8 cellular contexts compared by ENCODE assay signal in genomic region chr14:24441904-24442239, GRCh38. TPM values are rescaled to one million over a fixed set of nuclear protein-coding genes. Genes with fewer than 3 reads are reported as not detected.
A peak's percentile ranks its signal among the peaks of the same experiment; 100 is the strongest.
DNase-seq lines count a peak whose midpoint lies in the region; ATAC-seq and TF ChIP-seq lines count a peak whose summit lies in the region.

No MANE protein-coding gene starts in this region.

- ATAC-seq in natural killer cell = no peak
- ATAC-seq in GM21529 (IDR thresholded peaks at IDR 0.05; ENCODE audit: unreplicated experiment) = no peak

- intact Hi-C loops in dendritic cell treated with granulocyte-macrophage colony-stimulating factor and Interleukin-4, amounts not matched to agents 40 ng/mL and 50 ng/mL, for 4 days (cut with micrococcal nuclease) = no loop called here
- intact Hi-C loops in natural killer cell (cut with micrococcal nuclease) = loop anchor here (1.0 to 10.0 kb wide), 4 partner anchors 11 to 327 kb away; partner anchors contain the start of genes DCAF11, GZMB and NRL

- peak; percentile 73 for DNase-seq in NCI-H2107 treated with DMSO at 0.1 percent for 48 hours (lab: John Stamatoyannopoulos, UW; ENCODE audit: unreplicated experiment)
- DNase-seq in NCI-H2107 (lab: John Stamatoyannopoulos, UW) = no peak
- DNase-seq in NCI-H526 treated with DMSO at 0.1 percent for 48 hours (lab: John Stamatoyannopoulos, UW) = peak; percentile 58
- no peak for DNase-seq in natural killer cell
- no peak for DNase-seq in NOMO-1 (lab: John Stamatoyannopoulos, UW; ENCODE audit: unreplicated experiment in 2 of 2)
- no peak for DNase-seq in SKM-1 (lab: John Stamatoyannopoulos, UW; ENCODE audit: unreplicated experiment)

- peak overlapping the region; percentile 99 for H3K27ac Mint-ChIP-seq in dendritic cell treated with granulocyte-macrophage colony-stimulating factor and Interleukin-4, amounts not matched to agents 40 ng/mL and 50 ng/mL, for 4 days
- peak overlapping the region; percentile 97 to 98 for H3K27ac Mint-ChIP-seq in natural killer cell

- peaks cover 64% of the 10 kb centered on the region for H3K4me1 Mint-ChIP-seq in dendritic cell treated with granulocyte-macrophage colony-stimulating factor and Interleukin-4, amounts not matched to agents 40 ng/mL and 50 ng/mL, for 4 days (ENCODE audit: low read depth)
- peaks cover 40 to 53% of the 10 kb centered on the region in 2 donors for H3K4me1 Mint-ChIP-seq in natural killer cell

- peaks cover 10% of the 10 kb centered on the region for H3K9me3 Mint-ChIP-seq in dendritic cell treated with granulocyte-macrophage colony-stimulating factor and Interleukin-4, amounts not matched to agents 40 ng/mL and 50 ng/mL, for 4 days
- no peaks in the 10 kb centered on the region for H3K9me3 Mint-ChIP-seq in natural killer cell

- TF ChIP-seq CTCF in natural killer cell (IDR thresholded peaks at IDR 0.05) = no peak

- H3K36me3 Mint-ChIP-seq in dendritic cell treated with granulocyte-macrophage colony-stimulating factor and Interleukin-4, amounts not matched to agents 40 ng/mL and 50 ng/mL, for 4 days (ENCODE audit: low read depth) = peaks cover 53% of the 10 kb centered on the region
- H3K36me3 Mint-ChIP-seq in natural killer cell = no peaks in the 10 kb centered on the region

- H3K27me3 Mint-ChIP-seq in dendritic cell treated with granulocyte-macrophage colony-stimulating factor and Interleukin-4, amounts not matched to agents 40 ng/mL and 50 ng/mL, for 4 days = no peaks in the 10 kb centered on the region
- H3K27me3 Mint-ChIP-seq in natural killer cell (ENCODE audit: low read depth in 2 of 2) = peaks cover 0 to 1% of the 10 kb centered on the region in 2 donors

- H3K4me3 Mint-ChIP-seq in dendritic cell treated with granulocyte-macrophage colony-stimulating factor and Interleukin-4, amounts not matched to agents 40 ng/mL and 50 ng/mL, for 4 days = peak overlapping the region; percentile 87
- H3K4me3 Mint-ChIP-seq in natural killer cell = peak overlapping the region; percentile 91

RNA-seq across cellular contexts. Expression of gene SDR39U1, which starts 0.7 kb away (rescaled TPM):
- 100 to 1,000 TPM in 2 of 3 donors, 10 to 100 TPM in 1; 97.1 to 106 (median 100) TPM for total RNA-seq in natural killer cell

RNA-seq across cellular contexts. Expression of gene KHNYN, which starts 12.1 kb away (rescaled TPM):
- total RNA-seq in natural killer cell = 100 to 1,000 TPM; 106 to 141 (median 116) TPM

RNA-seq across cellular contexts. Expression of gene CBLN3, which starts 12.4 kb away (rescaled TPM):
- 1 to 10 TPM in 2 of 3 donors, under 1 TPM in 1; 0.75 to 1.5 (median 1.1) TPM for total RNA-seq in natural killer cell

RNA-seq across cellular contexts. Expression of gene NYNRIN, which starts 43.1 kb away (rescaled TPM):
- under 1 TPM; 0.23 to 0.53 (median 0.42) TPM for total RNA-seq in natural killer cell

Comparison
In these comparisons a context has a peak if more than half of its experiments do, and no peak if none do; other contexts are left out.
1. DNase-seq: peak in NCI-H2107 treated with DMSO at 0.1 percent for 48 hours (single experiment) and NCI-H526 treated with DMSO at 0.1 percent for 48 hours (single experiment); none in NCI-H2107 (single experiment), natural killer cell (single experiment), NOMO-1 (0 of 2) and SKM-1 (single experiment).